1 cellular context compared by ENCODE assay signal in genomic region chr17:44198721-44199552, GRCh38.
TF ChIP-seq lines count a peak whose summit lies in the region.

No MANE protein-coding gene starts in this region.

TF ChIP-seq in HepG2, 621 proteins besides CTCF, POLR2A, EP300 and RAD21 (continued from another document and continues in another):
- TF ChIP-seq, protein P1, sequence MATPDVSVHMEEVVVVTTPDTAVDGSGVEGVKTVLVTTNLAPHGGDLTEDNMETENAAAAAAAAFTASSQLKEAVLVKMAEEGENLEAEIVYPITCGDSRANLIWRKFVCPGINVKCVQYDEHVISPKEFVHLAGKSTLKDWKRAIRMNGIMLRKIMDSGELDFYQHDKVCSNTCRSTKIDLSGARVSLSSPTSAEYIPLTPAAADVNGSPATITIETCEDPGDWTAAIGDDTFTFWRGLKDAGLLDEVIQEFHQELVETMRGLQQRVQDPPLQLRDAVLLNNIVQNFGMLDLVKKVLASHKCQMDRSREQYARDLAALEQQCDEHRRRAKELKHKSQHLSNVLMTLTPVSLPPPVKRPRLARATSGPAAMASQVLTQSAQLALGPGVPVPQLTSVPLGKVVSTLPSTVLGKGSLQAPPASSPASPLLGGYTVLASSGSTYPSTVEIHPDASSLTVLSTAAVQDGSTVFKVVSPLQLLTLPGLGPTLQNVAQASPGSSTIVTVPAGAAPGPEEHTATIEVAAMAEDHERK (CRISPR knock-in tag; IDR thresholded peaks at IDR 0.05; ENCODE audit: low read depth): peak; percentile 25; the same call in 1 of the 2 replicates
- TF ChIP-seq NFYC (CRISPR knock-in tag; IDR thresholded peaks at IDR 0.05) (no peak), ZNF615 (CRISPR knock-in tag; IDR thresholded peaks at IDR 0.05; ENCODE audit: borderline replicate concordance) (0 out of 2 replicates have a peak, but pooled peaks have one; percentile 39), ZNF281 (CRISPR knock-in tag; IDR thresholded peaks at IDR 0.05; ENCODE audit: borderline replicate concordance) (peak; percentile 54), HIVEP1 (CRISPR knock-in tag; IDR thresholded peaks at IDR 0.05) (peak; percentile 15; the same call in 1 of the 2 replicates), CERS6 (CRISPR knock-in tag; IDR thresholded peaks at IDR 0.05) (no peak), ZNF678 (CRISPR knock-in tag; IDR thresholded peaks at IDR 0.05) (0 out of 2 replicates have a peak, but pooled peaks have one; percentile 46), ZGPAT (CRISPR knock-in tag; IDR thresholded peaks at IDR 0.05) (peak; percentile 26; the same call in 1 of the 2 replicates), ZNF614 (CRISPR knock-in tag; IDR thresholded peaks at IDR 0.05; ENCODE audit: borderline replicate concordance) (peak; percentile 27; the same call in 1 of the 2 replicates), ATF7-NPFF (CRISPR knock-in tag; IDR thresholded peaks at IDR 0.05; ENCODE audit: low read depth) (peak; percentile 52), ELF1 (CRISPR knock-in tag; IDR thresholded peaks at IDR 0.05) (peak; percentile 20; the same call in 1 of the 2 replicates), POLR2G (IDR thresholded peaks at IDR 0.05; ENCODE audit: low read depth, low read length) (peak; percentile 32; the same call in 1 of the 2 replicates), ZNF343 (CRISPR knock-in tag; IDR thresholded peaks at IDR 0.05) (0 out of 2 replicates have a peak, but pooled peaks have one; percentile 42), ELF3 (CRISPR knock-in tag; IDR thresholded peaks at IDR 0.05) (peak; percentile 42; the same call in 1 of the 2 replicates), SIX4 (CRISPR knock-in tag; IDR thresholded peaks at IDR 0.05) (no peak), UBTF (CRISPR knock-in tag; IDR thresholded peaks at IDR 0.05) (peak; percentile 53), HMG20A (CRISPR knock-in tag; IDR thresholded peaks at IDR 0.05; ENCODE audit: borderline replicate concordance) (no peak), WIZ (CRISPR knock-in tag; IDR thresholded peaks at IDR 0.05) (0 out of 2 replicates have a peak, but pooled peaks have one; percentile 38), TGIF2 (CRISPR knock-in tag; IDR thresholded peaks at IDR 0.05) (no peak), ARHGAP35 (CRISPR knock-in tag; IDR thresholded peaks at IDR 0.05; ENCODE audit: borderline replicate concordance) (peak; percentile 45; the same call in 1 of the 2 replicates), SRSF9 (IDR thresholded peaks at IDR 0.05; ENCODE audit: borderline replicate concordance, insufficient read depth, low read depth, low read length, poor library complexity, severe bottlenecking) (no peak), SNAI1 (CRISPR knock-in tag; IDR thresholded peaks at IDR 0.05; ENCODE audit: borderline replicate concordance) (peak; percentile 84; the same call in 1 of the 2 replicates), ZNF891 (CRISPR knock-in tag; IDR thresholded peaks at IDR 0.05) (peak; percentile 81), ZNF501 (CRISPR knock-in tag; IDR thresholded peaks at IDR 0.05) (peak; percentile 42; the same call in 1 of the 2 replicates), RBFOX2 (IDR thresholded peaks at IDR 0.05; ENCODE audit: low read depth, low read length) (peak; percentile 64), ZNF563 (CRISPR knock-in tag; IDR thresholded peaks at IDR 0.05) (peak; percentile 40), ZFX (CRISPR knock-in tag; IDR thresholded peaks at IDR 0.05; ENCODE audit: low read depth) (peak; percentile 47), CHD4 (IDR thresholded peaks at IDR 0.05; ENCODE audit: borderline replicate concordance, low read length) (peak; percentile 44; the same call in 1 of the 2 replicates), ZFY (CRISPR knock-in tag; IDR thresholded peaks at IDR 0.05) (0 out of 2 replicates have a peak, but pooled peaks have one; percentile 22)
- TF ChIP-seq, protein P2, sequence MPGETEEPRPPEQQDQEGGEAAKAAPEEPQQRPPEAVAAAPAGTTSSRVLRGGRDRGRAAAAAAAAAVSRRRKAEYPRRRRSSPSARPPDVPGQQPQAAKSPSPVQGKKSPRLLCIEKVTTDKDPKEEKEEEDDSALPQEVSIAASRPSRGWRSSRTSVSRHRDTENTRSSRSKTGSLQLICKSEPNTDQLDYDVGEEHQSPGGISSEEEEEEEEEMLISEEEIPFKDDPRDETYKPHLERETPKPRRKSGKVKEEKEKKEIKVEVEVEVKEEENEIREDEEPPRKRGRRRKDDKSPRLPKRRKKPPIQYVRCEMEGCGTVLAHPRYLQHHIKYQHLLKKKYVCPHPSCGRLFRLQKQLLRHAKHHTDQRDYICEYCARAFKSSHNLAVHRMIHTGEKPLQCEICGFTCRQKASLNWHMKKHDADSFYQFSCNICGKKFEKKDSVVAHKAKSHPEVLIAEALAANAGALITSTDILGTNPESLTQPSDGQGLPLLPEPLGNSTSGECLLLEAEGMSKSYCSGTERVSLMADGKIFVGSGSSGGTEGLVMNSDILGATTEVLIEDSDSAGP (CRISPR knock-in tag; IDR thresholded peaks at IDR 0.05; ENCODE audit: borderline replicate concordance): peak; percentile 62; the same call in 1 of the 2 replicates
- TF ChIP-seq, protein P3, sequence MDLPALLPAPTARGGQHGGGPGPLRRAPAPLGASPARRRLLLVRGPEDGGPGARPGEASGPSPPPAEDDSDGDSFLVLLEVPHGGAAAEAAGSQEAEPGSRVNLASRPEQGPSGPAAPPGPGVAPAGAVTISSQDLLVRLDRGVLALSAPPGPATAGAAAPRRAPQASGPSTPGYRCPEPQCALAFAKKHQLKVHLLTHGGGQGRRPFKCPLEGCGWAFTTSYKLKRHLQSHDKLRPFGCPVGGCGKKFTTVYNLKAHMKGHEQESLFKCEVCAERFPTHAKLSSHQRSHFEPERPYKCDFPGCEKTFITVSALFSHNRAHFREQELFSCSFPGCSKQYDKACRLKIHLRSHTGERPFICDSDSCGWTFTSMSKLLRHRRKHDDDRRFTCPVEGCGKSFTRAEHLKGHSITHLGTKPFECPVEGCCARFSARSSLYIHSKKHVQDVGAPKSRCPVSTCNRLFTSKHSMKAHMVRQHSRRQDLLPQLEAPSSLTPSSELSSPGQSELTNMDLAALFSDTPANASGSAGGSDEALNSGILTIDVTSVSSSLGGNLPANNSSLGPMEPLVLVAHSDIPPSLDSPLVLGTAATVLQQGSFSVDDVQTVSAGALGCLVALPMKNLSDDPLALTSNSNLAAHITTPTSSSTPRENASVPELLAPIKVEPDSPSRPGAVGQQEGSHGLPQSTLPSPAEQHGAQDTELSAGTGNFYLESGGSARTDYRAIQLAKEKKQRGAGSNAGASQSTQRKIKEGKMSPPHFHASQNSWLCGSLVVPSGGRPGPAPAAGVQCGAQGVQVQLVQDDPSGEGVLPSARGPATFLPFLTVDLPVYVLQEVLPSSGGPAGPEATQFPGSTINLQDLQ (CRISPR knock-in tag; IDR thresholded peaks at IDR 0.05): no peak
- TF ChIP-seq, protein P4, sequence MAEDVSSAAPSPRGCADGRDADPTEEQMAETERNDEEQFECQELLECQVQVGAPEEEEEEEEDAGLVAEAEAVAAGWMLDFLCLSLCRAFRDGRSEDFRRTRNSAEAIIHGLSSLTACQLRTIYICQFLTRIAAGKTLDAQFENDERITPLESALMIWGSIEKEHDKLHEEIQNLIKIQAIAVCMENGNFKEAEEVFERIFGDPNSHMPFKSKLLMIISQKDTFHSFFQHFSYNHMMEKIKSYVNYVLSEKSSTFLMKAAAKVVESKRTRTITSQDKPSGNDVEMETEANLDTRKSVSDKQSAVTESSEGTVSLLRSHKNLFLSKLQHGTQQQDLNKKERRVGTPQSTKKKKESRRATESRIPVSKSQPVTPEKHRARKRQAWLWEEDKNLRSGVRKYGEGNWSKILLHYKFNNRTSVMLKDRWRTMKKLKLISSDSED (CRISPR knock-in tag; IDR thresholded peaks at IDR 0.05): no peak
- TF ChIP-seq, protein P5, sequence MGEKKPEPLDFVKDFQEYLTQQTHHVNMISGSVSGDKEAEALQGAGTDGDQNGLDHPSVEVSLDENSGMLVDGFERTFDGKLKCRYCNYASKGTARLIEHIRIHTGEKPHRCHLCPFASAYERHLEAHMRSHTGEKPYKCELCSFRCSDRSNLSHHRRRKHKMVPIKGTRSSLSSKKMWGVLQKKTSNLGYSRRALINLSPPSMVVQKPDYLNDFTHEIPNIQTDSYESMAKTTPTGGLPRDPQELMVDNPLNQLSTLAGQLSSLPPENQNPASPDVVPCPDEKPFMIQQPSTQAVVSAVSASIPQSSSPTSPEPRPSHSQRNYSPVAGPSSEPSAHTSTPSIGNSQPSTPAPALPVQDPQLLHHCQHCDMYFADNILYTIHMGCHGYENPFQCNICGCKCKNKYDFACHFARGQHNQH (CRISPR knock-in tag; IDR thresholded peaks at IDR 0.05): 0 out of 2 replicates have a peak, but pooled peaks have one; percentile 15
- TF ChIP-seq, protein P6, sequence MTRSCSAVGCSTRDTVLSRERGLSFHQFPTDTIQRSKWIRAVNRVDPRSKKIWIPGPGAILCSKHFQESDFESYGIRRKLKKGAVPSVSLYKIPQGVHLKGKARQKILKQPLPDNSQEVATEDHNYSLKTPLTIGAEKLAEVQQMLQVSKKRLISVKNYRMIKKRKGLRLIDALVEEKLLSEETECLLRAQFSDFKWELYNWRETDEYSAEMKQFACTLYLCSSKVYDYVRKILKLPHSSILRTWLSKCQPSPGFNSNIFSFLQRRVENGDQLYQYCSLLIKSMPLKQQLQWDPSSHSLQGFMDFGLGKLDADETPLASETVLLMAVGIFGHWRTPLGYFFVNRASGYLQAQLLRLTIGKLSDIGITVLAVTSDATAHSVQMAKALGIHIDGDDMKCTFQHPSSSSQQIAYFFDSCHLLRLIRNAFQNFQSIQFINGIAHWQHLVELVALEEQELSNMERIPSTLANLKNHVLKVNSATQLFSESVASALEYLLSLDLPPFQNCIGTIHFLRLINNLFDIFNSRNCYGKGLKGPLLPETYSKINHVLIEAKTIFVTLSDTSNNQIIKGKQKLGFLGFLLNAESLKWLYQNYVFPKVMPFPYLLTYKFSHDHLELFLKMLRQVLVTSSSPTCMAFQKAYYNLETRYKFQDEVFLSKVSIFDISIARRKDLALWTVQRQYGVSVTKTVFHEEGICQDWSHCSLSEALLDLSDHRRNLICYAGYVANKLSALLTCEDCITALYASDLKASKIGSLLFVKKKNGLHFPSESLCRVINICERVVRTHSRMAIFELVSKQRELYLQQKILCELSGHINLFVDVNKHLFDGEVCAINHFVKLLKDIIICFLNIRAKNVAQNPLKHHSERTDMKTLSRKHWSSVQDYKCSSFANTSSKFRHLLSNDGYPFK (CRISPR knock-in tag; IDR thresholded peaks at IDR 0.05; ENCODE audit: borderline replicate concordance): 0 out of 2 replicates have a peak, but pooled peaks have one; percentile 16
